In genomic region chr12:27158322-27158721, GRCh38 we compare ENCODE assay signal across 31 cellular contexts.
A peak's percentile ranks its signal among the peaks of the same experiment; 100 is the strongest.
DNase-seq lines count a peak whose midpoint lies in the region; ATAC-seq, FAIRE-seq and TF ChIP-seq lines count a peak whose summit lies in the region.
"Had no signal": no experiment of that assay in that cellular context is flagged by ENCODE, and none has a peak within 500 bp of the region (broad histone marks: within the 10 kb centered on the region; RNA-seq: fewer than 3 reads in every experiment).

No MANE protein-coding gene starts in this region.

- ATAC-seq in stimulated activated naive B cell treated with anti-CD40 and anti-IgM and Interleukin-4, amounts not matched to agents 10 μg/mL and 1 μg/mL and 100 μg/mL, for 72 hours (replicated peaks) = no peak
- ATAC-seq: esophagus mucosa; lower lobe of right lung; mucosa of descending colon; natural killer cell treated with Interleukin-12 subunit alpha and Interleukin-12 subunit beta and Interleukin-15 and Interleukin-18, amount 100 ng/mL, for 72 hours had no signal

- FAIRE-seq in H1 (lab: Jason Lieb, UNC) = peak; percentile 55
- FAIRE-seq: GM12891 had no signal

- H3K9ac ChIP-seq in HUES64 (ENCODE audit: low read depth, low read length) = peak overlapping the region; percentile 1; the same call in 1 of the 2 replicates
- H3K9ac ChIP-seq in H1 (replicated peaks in 1 of 4; ENCODE audit: extremely low read depth in 1 of 4, low read depth in 3 of 4, low read length in 3 of 4) = no peak overlapping the region
- H3K9ac ChIP-seq: parathyroid adenoma had no signal

- no peak for TF ChIP-seq POLR2A in H1 (IDR thresholded peaks at IDR 0.05; ENCODE audit: control extremely low read depth in 1 of 2, low read depth in 2 of 2, low read length in 2 of 2)

- no peaks in the 10 kb centered on the region for H3K36me3 ChIP-seq in HUES64 (ENCODE audit: insufficient read depth, low read length)
- H3K36me3 ChIP-seq in H1 (ENCODE audit: control insufficient read depth in 2 of 4, insufficient read depth in 4 of 4, low read length in 3 of 4) = no peaks in the 10 kb centered on the region
- H3K36me3 ChIP-seq: lower lobe of right lung, right atrium auricular region, spleen, stomach, thyroid gland, vagina, WERI-Rb-1 had no signal

- 32% methylated on average over 6 of the region's 6 CpGs for WGBS in HUES64
- WGBS in H1 (ENCODE audit: extremely low coverage in 1 of 2, insufficient coverage in 1 of 2, insufficient read length in 1 of 2, insufficient replicate concordance in 2 of 2, low coverage in 1 of 2, low lambda C conversion rate in 2 of 2, missing lambda C conversion rate in 1 of 2), 2 experiments = 54% methylated on average over 6 of the region's 6 CpGs; no CpG with 5 or more reads in 1 of the 2 experiments

- peaks cover 0 to 6% of the 10 kb centered on the region in 2 donors for H3K9me3 Mint-ChIP-seq in stimulated activated naive B cell treated with anti-CD40 and anti-IgM and Interleukin-4, amounts not matched to agents 10 μg/mL and 1 μg/mL and 100 μg/mL, for 72 hours
- H3K9me3 Mint-ChIP-seq: activated naive CD8-positive, alpha-beta T cell treated with anti-CD3 and anti-CD28 coated beads, Interleukin-2, amount 10 ng/mL, durations not matched to agents 7 days and 5 days; natural killer cell treated with Interleukin-12 subunit alpha and Interleukin-12 subunit beta and Interleukin-15 and Interleukin-18, amount 100 ng/mL, for 72 hours had no signal

- H3K27me3 ChIP-seq in HUES64 (ENCODE audit: insufficient read depth, low read length) (no peaks in the 10 kb centered on the region), H1 (replicated peaks in 1 of 4; ENCODE audit: control insufficient read depth in 3 of 4, extremely low read depth in 1 of 4, insufficient read depth in 3 of 4, low read length in 3 of 4) (no peaks in the 10 kb centered on the region)
- H3K27me3 ChIP-seq: right atrium auricular region, spleen, stomach, thyroid gland, vagina had no signal

- no peak overlapping the region for H3K23ac ChIP-seq in H1 (ENCODE audit: insufficient read length)

- TF ChIP-seq CTCF in H1 (IDR thresholded peaks at IDR 0.05; ENCODE audit: control extremely low read depth in 1 of 3, insufficient read depth in 1 of 3, low read depth in 1 of 3, low read length in 3 of 3) = no peak

- no peak overlapping the region for H2BK5ac ChIP-seq in H1 (ENCODE audit: low read depth, low read length)

- H3K79me2 ChIP-seq in H1 (ENCODE audit: control insufficient read depth in 1 of 2, insufficient read depth in 2 of 2, low read length in 2 of 2) = no peaks in the 10 kb centered on the region
- H3K79me2 ChIP-seq: parathyroid adenoma had no signal

- H3K4me3 ChIP-seq in HUES64 (ENCODE audit: low read length) = no peak overlapping the region
- H3K4me3 ChIP-seq in H1 (ENCODE audit: extremely low read depth in 1 of 4, insufficient read depth in 2 of 4, low read depth in 3 of 4, low read length in 4 of 4) = no peak overlapping the region; a peak in 1 of 8 replicates
- H3K4me3 ChIP-seq: lower lobe of right lung, mucosa of descending colon, right atrium auricular region, spleen, stomach, thyroid gland, vagina had no signal

- H4K20me1 ChIP-seq in H1 (replicated peaks in 1 of 2; ENCODE audit: control insufficient read depth in 1 of 2, insufficient read depth in 2 of 2, low read length in 2 of 2) = no peaks in the 10 kb centered on the region

- no peak for DNase-seq in H1 (ENCODE audit: low read depth in 1 of 2, low spot score in 2 of 2)
- DNase-seq in medulla oblongata (ENCODE audit: extremely low spot score) = peak; percentile 35
- no peak for DNase-seq in stimulated activated naive B cell treated with anti-CD40 and anti-IgM and Interleukin-4, amounts not matched to agents 10 μg/mL and 1 μg/mL and 100 μg/mL, for 72 hours
- DNase-seq in activated T-cell treated with anti-CD3 and anti-CD28 coated beads, Interleukin-2, amount 50 U/mL, for 1 hour = no peak
- DNase-seq in stimulated activated CD4-positive, alpha-beta T cell treated with anti-CD3 and anti-CD28 coated beads, Interleukin-4, amount 100 ng/mL, for 4 hours = no peak
- DNase-seq in NCI-H1694 (lab: John Stamatoyannopoulos, UW) = no peak
- DNase-seq: activated CD4-positive, alpha-beta T cell treated with anti-CD3 and anti-CD28 coated beads for 48 hours; activated CD8-positive, alpha-beta memory T cell treated with anti-CD3 and anti-CD28 coated beads for 24 hours; activated gamma-delta T cell; activated naive CD8-positive, alpha-beta T cell treated with anti-CD3 and anti-CD28 coated beads, Interleukin-2, amount 10 ng/mL, durations not matched to agents 7 days and 5 days; activated T-cell treated with anti-CD3 and anti-CD28 coated beads for 4 hours; central memory CD4-positive, alpha-beta T cell; cortex of kidney; DMS153; lower lobe of right lung; mucosa of descending colon; MV-4-11; NCI-H1436 treated with DMSO at 0.1 percent for 48 hours; NCI-H774; spleen; stomach; thyroid gland; WERI-Rb-1 had no signal

- H3K4ac ChIP-seq in H1 (replicated peaks; ENCODE audit: insufficient read length, low read depth, low read length) = no peak overlapping the region

- no peak overlapping the region for H2AK5ac ChIP-seq in H1 (ENCODE audit: low read depth, low read length)

- peak overlapping the region; percentile 42 for H3K27ac Mint-ChIP-seq in stimulated activated naive B cell treated with anti-CD40 and anti-IgM and Interleukin-4, amounts not matched to agents 10 μg/mL and 1 μg/mL and 100 μg/mL, for 72 hours
- H3K27ac Mint-ChIP-seq: activated naive CD8-positive, alpha-beta T cell treated with anti-CD3 and anti-CD28 coated beads, Interleukin-2, amount 10 ng/mL, durations not matched to agents 7 days and 5 days; IgD-negative memory B cell; natural killer cell treated with Interleukin-12 subunit alpha and Interleukin-12 subunit beta and Interleukin-15 and Interleukin-18, amount 100 ng/mL, for 72 hours had no signal

- no peak overlapping the region for H2BK15ac ChIP-seq in H1 (ENCODE audit: low read length)

- no peak for TF ChIP-seq EP300 in H1 (IDR thresholded peaks at IDR 0.05; ENCODE audit: borderline replicate concordance in 1 of 2, low read depth in 2 of 2, low read length in 2 of 2)

- peaks cover 2 to 3% of the 10 kb centered on the region in 2 donors for H3K36me3 Mint-ChIP-seq in stimulated activated naive B cell treated with anti-CD40 and anti-IgM and Interleukin-4, amounts not matched to agents 10 μg/mL and 1 μg/mL and 100 μg/mL, for 72 hours
- H3K36me3 Mint-ChIP-seq: activated naive CD8-positive, alpha-beta T cell treated with anti-CD3 and anti-CD28 coated beads, Interleukin-2, amount 10 ng/mL, durations not matched to agents 7 days and 5 days; natural killer cell treated with Interleukin-12 subunit alpha and Interleukin-12 subunit beta and Interleukin-15 and Interleukin-18, amount 100 ng/mL, for 72 hours had no signal

- 0 out of 2 replicates have a peak overlapping the region, but pooled peaks have one; percentile 15 for H2AFZ ChIP-seq in H1 (ENCODE audit: low read length)
- H2AFZ ChIP-seq: parathyroid adenoma had no signal

- no peak overlapping the region for H4K5ac ChIP-seq in H1 (ENCODE audit: insufficient read length, low read depth, low read length)

- no peak overlapping the region for H3K18ac ChIP-seq in H1 (ENCODE audit: extremely low read depth, low read length)

- POLR2A ChIA-PET in H1 (lab: Charles Lee; ENCODE audit: partially characterized antibody) = no interaction called here

- no peak overlapping the region; a peak in 1 of 4 replicates for H3K4me2 ChIP-seq in H1 (ENCODE audit: insufficient read depth in 1 of 2, low read depth in 2 of 2, low read length in 2 of 2)

- H4K91ac ChIP-seq in H1 (replicated peaks; ENCODE audit: insufficient read length, low read length) = no peak overlapping the region

- no peak overlapping the region for H4K8ac ChIP-seq in H1 (ENCODE audit: extremely low read depth, insufficient read depth, low read length)

- H2BK20ac ChIP-seq in H1 (ENCODE audit: low read length) = no peak overlapping the region

- H2BK120ac ChIP-seq in H1 (replicated peaks; ENCODE audit: low read depth, low read length) = no peak overlapping the region

- H3K79me1 ChIP-seq in H1 (ENCODE audit: low read depth, low read length) = no peaks in the 10 kb centered on the region

- no peak overlapping the region for H3K4me3 Mint-ChIP-seq in stimulated activated naive B cell treated with anti-CD40 and anti-IgM and Interleukin-4, amounts not matched to agents 10 μg/mL and 1 μg/mL and 100 μg/mL, for 72 hours
- H3K4me3 Mint-ChIP-seq: activated naive CD8-positive, alpha-beta T cell treated with anti-CD3 and anti-CD28 coated beads, Interleukin-2, amount 10 ng/mL, durations not matched to agents 7 days and 5 days; IgD-negative memory B cell; natural killer cell treated with Interleukin-12 subunit alpha and Interleukin-12 subunit beta and Interleukin-15 and Interleukin-18, amount 100 ng/mL, for 72 hours had no signal

- peaks cover 14% of the 10 kb centered on the region for H3K4me1 ChIP-seq in HUES64 (ENCODE audit: insufficient read depth, low read length)
- H3K4me1 ChIP-seq in H1 (replicated peaks in 1 of 4; ENCODE audit: control insufficient read depth in 3 of 4, insufficient read depth in 4 of 4, low read length in 3 of 4) = peaks cover 0 to 5% (median 0%) of the 10 kb centered on the region in 4 experiments; a peak in 4 of 7 replicates
- H3K4me1 ChIP-seq: lower lobe of right lung, parathyroid adenoma, right atrium auricular region, spleen, stomach, thyroid gland, vagina had no signal

- TF ChIP-seq RAD21 in H1 (IDR thresholded peaks at IDR 0.05 in 1 of 2, conservative IDR thresholded peaks at IDR 0.05 in 1 of 2; ENCODE audit: low read depth in 2 of 2, low read length in 2 of 2) = no peak

- no peaks in the 10 kb centered on the region for H3K27me3 Mint-ChIP-seq in stimulated activated naive B cell treated with anti-CD40 and anti-IgM and Interleukin-4, amounts not matched to agents 10 μg/mL and 1 μg/mL and 100 μg/mL, for 72 hours
- H3K27me3 Mint-ChIP-seq: IgD-negative memory B cell had no signal

- H3K56ac ChIP-seq in H1 (replicated peaks; ENCODE audit: insufficient read length, low read depth, low read length) = no peak overlapping the region

- CTCF ChIA-PET in H1 (lab: Charles Lee; ENCODE audit: partially characterized antibody) = no interaction called here

- no peak overlapping the region for H3K14ac ChIP-seq in H1 (ENCODE audit: insufficient read length)

- H3K9me3 ChIP-seq in HUES64 (ENCODE audit: insufficient read depth, low read depth, low read length) = no peaks in the 10 kb centered on the region
- no peaks in the 10 kb centered on the region; a peak in 1 of 4 replicates for H3K9me3 ChIP-seq in H1 (ENCODE audit: insufficient read depth in 2 of 2, low read depth in 1 of 2, low read length in 1 of 2)
- H3K9me3 ChIP-seq: lower lobe of right lung, mucosa of descending colon, right atrium auricular region, spleen, stomach, thyroid gland, vagina had no signal

- H2BK12ac ChIP-seq in H1 (ENCODE audit: low read depth, low read length) = no peak overlapping the region

- no peaks in the 10 kb centered on the region for H3K23me2 ChIP-seq in H1 (ENCODE audit: low read depth, low read length)

- H3K27ac ChIP-seq in HUES64 (ENCODE audit: low read depth, low read length) (peak overlapping the region; percentile 70; the same call in 1 of the 2 replicates), H1 (ENCODE audit: low read depth, low read length) (no peak overlapping the region)
- H3K27ac ChIP-seq: lower lobe of right lung, parathyroid adenoma, right atrium auricular region, spleen, stomach, thyroid gland, vagina, WERI-Rb-1 had no signal

- H3K4me1 Mint-ChIP-seq in stimulated activated naive B cell treated with anti-CD40 and anti-IgM and Interleukin-4, amounts not matched to agents 10 μg/mL and 1 μg/mL and 100 μg/mL, for 72 hours = peaks cover 0 to 7% of the 10 kb centered on the region in 2 donors
- H3K4me1 Mint-ChIP-seq: activated naive CD8-positive, alpha-beta T cell treated with anti-CD3 and anti-CD28 coated beads, Interleukin-2, amount 10 ng/mL, durations not matched to agents 7 days and 5 days had no signal
